ENCODE assay signal across 17 cellular contexts in the genomic region with DNA sequence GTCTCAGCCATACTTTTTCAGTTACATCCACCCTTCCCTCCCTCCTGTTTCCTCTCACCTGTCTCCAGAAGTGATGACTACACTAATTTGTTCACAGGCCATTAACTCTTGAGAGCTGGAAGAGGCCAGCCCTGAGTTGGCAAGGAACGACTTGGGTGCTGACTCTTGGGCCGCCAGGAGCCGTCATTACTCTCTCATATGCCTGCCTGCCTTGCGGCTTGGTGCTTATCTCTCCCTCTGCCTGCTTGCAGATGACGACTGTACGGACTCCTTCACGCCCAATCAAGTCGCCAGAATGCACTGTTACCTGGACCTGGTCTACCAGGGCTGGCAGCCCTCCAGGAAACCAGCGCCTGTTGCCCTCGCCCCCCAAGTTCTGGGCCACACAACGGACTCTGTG.
DNase-seq lines count a peak whose midpoint lies in the region; ATAC-seq and TF ChIP-seq lines count a peak whose summit lies in the region.
"Had no signal": no experiment of that assay in that cellular context is flagged by ENCODE, and none has a peak within 500 bp of the region (broad histone marks: within the 10 kb centered on the region; RNA-seq: fewer than 3 reads in every experiment).

No MANE protein-coding gene starts in this region.

- no peak overlapping the region for H3K27ac ChIP-seq in endodermal cell (ENCODE audit: low read depth, low read length)
- H3K27ac ChIP-seq: stomach had no signal

- WGBS in endodermal cell (ENCODE audit: insufficient coverage in 1 of 2, insufficient read length in 1 of 2), 2 experiments: 93 to 98% methylated on average over 4 to 11 of the region's 11 CpGs

- H3K27me3 Mint-ChIP-seq in endodermal cell (ENCODE audit: insufficient read depth): peaks cover 17% of the 10 kb centered on the region

- peak; percentile 15 for DNase-seq in NCI-H2107 treated with DMSO at 0.1 percent for 48 hours (lab: John Stamatoyannopoulos, UW; ENCODE audit: unreplicated experiment)
- DNase-seq in NCI-H2107 (lab: John Stamatoyannopoulos, UW): no peak
- DNase-seq in NCI-H2171 treated with DMSO at 0.1 percent for 48 hours (lab: John Stamatoyannopoulos, UW): peak; percentile 89
- peak; percentile 54 for DNase-seq in endodermal cell
- peak; percentile 4 for DNase-seq in pons (ENCODE audit: low spot score)
- no peak for DNase-seq in inferior parietal cortex (ENCODE audit: extremely low spot score)
- DNase-seq in iPS-NIHi11 (ENCODE audit: low spot score): no peak
- DNase-seq: activated gamma-delta T cell, anterior cingulate cortex, foreskin melanocyte, stomach had no signal

- H3K27ac Mint-ChIP-seq in endodermal cell: no peak overlapping the region
- H3K27ac Mint-ChIP-seq: T-helper 1 cell treated with Interleukin-12 subunit alpha and Interleukin-12 subunit beta and Interleukin-4 antibody, amounts not matched to agents 30 μg/mL and 1 μg/mL, for 36 hours had no signal

- peaks cover 9% of the 10 kb centered on the region for H3K4me1 Mint-ChIP-seq in endodermal cell
- H3K4me1 Mint-ChIP-seq: CD14-positive monocyte had no signal

- H3K27me3 ChIP-seq in endodermal cell (ENCODE audit: control insufficient read depth, insufficient read depth, low read length, poor library complexity, severe bottlenecking): no peaks in the 10 kb centered on the region
- H3K27me3 ChIP-seq: stomach had no signal

- no peak overlapping the region for H3K4me3 Mint-ChIP-seq in endodermal cell
- H3K4me3 Mint-ChIP-seq: CD14-positive monocyte; neural crest cell; T-helper 1 cell treated with Interleukin-12 subunit alpha and Interleukin-12 subunit beta and Interleukin-4 antibody, amounts not matched to agents 30 μg/mL and 1 μg/mL, for 36 hours had no signal

- no peaks in the 10 kb centered on the region for H3K9me3 ChIP-seq in endodermal cell (ENCODE audit: control insufficient read depth, low read length)
- H3K9me3 ChIP-seq: A549, stomach had no signal

- TF ChIP-seq CTCF in endodermal cell (conservative IDR thresholded peaks at IDR 0.05): no peak

- peaks cover 7% of the 10 kb centered on the region for H3K4me1 ChIP-seq in endodermal cell (ENCODE audit: control insufficient read depth, insufficient read depth, low read length)
- H3K4me1 ChIP-seq: stomach had no signal

- no peaks in the 10 kb centered on the region for H3K9me3 Mint-ChIP-seq in endodermal cell
- H3K9me3 Mint-ChIP-seq: T-helper 1 cell treated with Interleukin-12 subunit alpha and Interleukin-12 subunit beta and Interleukin-4 antibody, amounts not matched to agents 30 μg/mL and 1 μg/mL, for 36 hours had no signal

- no peaks in the 10 kb centered on the region for H3K36me3 Mint-ChIP-seq in endodermal cell (ENCODE audit: low read depth)
- H3K36me3 Mint-ChIP-seq: CD14-positive monocyte had no signal

- no peak overlapping the region for H3K4me3 ChIP-seq in endodermal cell (ENCODE audit: low read length)
- H3K4me3 ChIP-seq: A549, stomach had no signal

- no peak for ATAC-seq in HG02970 (IDR thresholded peaks at IDR 0.05; ENCODE audit: low FRiP score, unreplicated experiment)
- ATAC-seq: right cardiac atrium had no signal

- H3K36me3 ChIP-seq in endodermal cell (ENCODE audit: control insufficient read depth, insufficient read depth, low read length): no peaks in the 10 kb centered on the region
- H3K36me3 ChIP-seq: stomach had no signal

- H3K9ac ChIP-seq in endodermal cell (ENCODE audit: extremely low read depth, low read length, poor library complexity, severe bottlenecking): no peak overlapping the region

Comparison
In these comparisons a context has a peak if more than half of its experiments do, and no peak if none do; other contexts are left out.
1. DNase-seq: peak in NCI-H2107 treated with DMSO at 0.1 percent for 48 hours (single experiment), NCI-H2171 treated with DMSO at 0.1 percent for 48 hours (single experiment), endodermal cell (single experiment) and pons (single experiment); none in NCI-H2107 (single experiment), inferior parietal cortex (single experiment) and iPS-NIHi11 (single experiment).